24 cellular contexts compared by ENCODE assay signal in genomic region chr14:100890044-100890443, GRCh38. TPM values are rescaled to one million over a fixed set of nuclear protein-coding genes. Genes with fewer than 3 reads are reported as not detected.
DNase-seq lines count a peak whose midpoint lies in the region; ATAC-seq and TF ChIP-seq lines count a peak whose summit lies in the region.
"Had no signal": no experiment of that assay in that cellular context is flagged by ENCODE, and none has a peak within 500 bp of the region (broad histone marks: within the 10 kb centered on the region; RNA-seq: fewer than 3 reads in every experiment).

No MANE protein-coding gene starts in this region.

- no peak for ATAC-seq in RWPE2 (ENCODE audit: low read depth)
- no peak for ATAC-seq in lower lobe of right lung
- ATAC-seq in upper lobe of right lung, result no peak
- ATAC-seq: GM12878, GM23338, HCT116 had no signal

- no peaks in the 10 kb centered on the region for H3K9me3 ChIP-seq in RWPE2 (ENCODE audit: severe bottlenecking)
- no peaks in the 10 kb centered on the region for H3K9me3 ChIP-seq in lower lobe of right lung
- H3K9me3 ChIP-seq in upper lobe of right lung, result no peaks in the 10 kb centered on the region
- H3K9me3 ChIP-seq: BLaER1, Caco-2 had no signal

- H3K36me3 ChIP-seq in RWPE2 (ENCODE audit: low read depth), result peaks cover 5% of the 10 kb centered on the region; the same call in 1 of the 2 replicates
- no peaks in the 10 kb centered on the region for H3K36me3 ChIP-seq in lower lobe of right lung
- no peaks in the 10 kb centered on the region for H3K36me3 ChIP-seq in upper lobe of right lung
- H3K36me3 ChIP-seq: BLaER1 had no signal

- H3K4me1 Mint-ChIP-seq in CD14-positive monocyte, result no peaks in the 10 kb centered on the region
- H3K4me1 Mint-ChIP-seq: CD4-positive, alpha-beta memory T cell; IgD-negative memory B cell had no signal

- no peak overlapping the region for H3K4me3 ChIP-seq in RWPE2 (ENCODE audit: severe bottlenecking)
- H3K4me3 ChIP-seq in lower lobe of right lung, result no peak overlapping the region
- no peak overlapping the region for H3K4me3 ChIP-seq in upper lobe of right lung
- H3K4me3 ChIP-seq: BLaER1, GM12878, GM23338, PC-9 had no signal

- CTCF ChIA-PET in HEK293T (lab: Yijun Ruan, JAX), result interaction anchor here (0.6 to 2.7 kb wide), 2 partner anchors 11 to 17 kb away, joined by 3 to 11 read pairs; no protein-coding TSS in a partner anchor

- TF ChIP-seq CTCF in CD14-positive monocyte (IDR thresholded peaks at IDR 0.05) (no peak), RWPE2 (IDR thresholded peaks at IDR 0.05; ENCODE audit: poor library complexity, severe bottlenecking) (no peak), lower lobe of right lung (IDR thresholded peaks at IDR 0.05) (no peak), upper lobe of right lung (IDR thresholded peaks at IDR 0.05) (no peak)

- H3K27me3 ChIP-seq in RWPE2 (ENCODE audit: insufficient read depth, poor library complexity, severe bottlenecking), result peaks cover 5% of the 10 kb centered on the region
- H3K27me3 ChIP-seq in lower lobe of right lung (ENCODE audit: low read depth), result peaks cover 12% of the 10 kb centered on the region
- H3K27me3 ChIP-seq in upper lobe of right lung, result peaks cover 8% of the 10 kb centered on the region
- H3K27me3 ChIP-seq: BLaER1 had no signal

- H3K27ac ChIP-seq in RWPE2 (ENCODE audit: poor library complexity, severe bottlenecking) (no peak overlapping the region), lower lobe of right lung (no peak overlapping the region), upper lobe of right lung (no peak overlapping the region)
- H3K27ac ChIP-seq: BLaER1, PC-9, RWPE1 had no signal

- H3K36me3 Mint-ChIP-seq in CD14-positive monocyte, result no peaks in the 10 kb centered on the region
- H3K36me3 Mint-ChIP-seq: CD4-positive, alpha-beta memory T cell had no signal

- H3K4me1 ChIP-seq in RWPE2 (ENCODE audit: insufficient read depth, poor library complexity, severe bottlenecking) (no peaks in the 10 kb centered on the region), lower lobe of right lung (no peaks in the 10 kb centered on the region), upper lobe of right lung (no peaks in the 10 kb centered on the region)
- H3K4me1 ChIP-seq: Caco-2 had no signal

- intact Hi-C loops in CD14-positive monocyte (cut with micrococcal nuclease), result no loop called here
- intact Hi-C loops in lower lobe of right lung (cut with DNase I), result no loop called here
- intact Hi-C loops in upper lobe of right lung (cut with DNase I), result no loop called here

- no peaks in the 10 kb centered on the region for H3K9me3 Mint-ChIP-seq in CD14-positive monocyte
- H3K9me3 Mint-ChIP-seq: GM23338 had no signal

- H3K4me3 Mint-ChIP-seq in CD14-positive monocyte, result no peak overlapping the region
- H3K4me3 Mint-ChIP-seq: CD4-positive, alpha-beta memory T cell; GM23338 had no signal

- DNase-seq in CD14-positive monocyte (ENCODE audit: low spot score) (peak; percentile 25), RWPE2 (ENCODE audit: low spot score) (peak; percentile 51), lower lobe of right lung (peak; percentile 19), upper lobe of right lung (peak; percentile 13), HEK293T (ENCODE audit: extremely low spot score) (no peak), GOT3 (lab: John Stamatoyannopoulos, UW) (no peak), T1000 (lab: John Stamatoyannopoulos, UW) (no peak)
- DNase-seq: ACHN; CD4-positive, alpha-beta memory T cell; DND-41; MV-4-11; NCI-H1105 treated with DMSO at 0.1 percent for 48 hours; NCI-H2029 treated with DMSO at 0.1 percent for 48 hours; NCI-H226; NCI-H510A treated with DMSO at 0.1 percent for 48 hours; NCI-H748 treated with DMSO at 0.1 percent for 48 hours; PC-9 had no signal

- peaks cover 0 to 5% (median 2%) of the 10 kb centered on the region in 3 donors for H3K27me3 Mint-ChIP-seq in CD14-positive monocyte (ENCODE audit: low read depth in 3 of 3)
- H3K27me3 Mint-ChIP-seq: IgD-negative memory B cell had no signal

- no peak overlapping the region for H3K27ac Mint-ChIP-seq in CD14-positive monocyte
- H3K27ac Mint-ChIP-seq: CD4-positive, alpha-beta memory T cell; GM23338 had no signal

- POLR2A ChIA-PET in HEK293T (lab: Yijun Ruan, JAX), result no interaction called here

TF ChIP-seq in HEK293T, 16 proteins besides CTCF, POLR2A, EP300 and RAD21:
- TF ChIP-seq TARDBP (IDR thresholded peaks at IDR 0.05) (no peak), SP1 (IDR thresholded peaks at IDR 0.05) (no peak), SUZ12 (IDR thresholded peaks at IDR 0.05) (no peak), PKNOX1 (IDR thresholded peaks at IDR 0.05) (no peak)

RNA-seq across cellular contexts. Expression of gene RTL1, which starts 13.5 kb away (rescaled TPM):
- not detected for polyA plus RNA-seq in CD14-positive monocyte
- total RNA-seq in lower lobe of right lung (not detected), upper lobe of right lung (not detected)
- total RNA-seq: Caco-2; CD4-positive, alpha-beta memory T cell; GM12878; GM23338; PC-9 had no signal
- polyA plus RNA-seq: CD4-positive, alpha-beta memory T cell; GM12878; GM23338; IgD-negative memory B cell had no signal

Comparison
In these comparisons a context has a peak if more than half of its experiments do, and no peak if none do; other contexts are left out.
1. DNase-seq: peak in CD14-positive monocyte (single experiment), RWPE2 (single experiment), lower lobe of right lung (single experiment) and upper lobe of right lung (single experiment); none in HEK293T (single experiment), GOT3 (single experiment) and T1000 (single experiment).